ENCODE assay signal across 23 cellular contexts in the genomic region with DNA sequence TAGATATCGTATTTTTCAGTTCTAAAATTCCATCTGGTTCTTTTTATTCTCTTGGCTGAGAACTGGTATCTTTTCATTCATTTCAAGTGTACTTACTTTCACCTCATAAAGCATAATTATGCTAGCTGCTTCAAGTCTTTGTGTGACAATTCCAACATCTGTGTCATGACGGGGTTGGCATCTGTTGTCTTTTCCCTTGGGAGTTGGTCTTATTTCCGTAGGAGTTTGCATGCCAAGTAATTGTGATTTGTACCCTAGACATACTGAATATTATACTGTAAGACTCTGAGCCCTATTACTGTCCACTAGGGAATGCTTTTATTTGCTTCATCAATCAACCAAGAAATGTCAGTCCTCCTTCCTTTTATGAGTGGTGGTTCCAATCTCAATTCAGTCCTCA. TPM values are rescaled to one million over a fixed set of nuclear protein-coding genes. Genes with fewer than 3 reads are reported as not detected.
DNase-seq lines count a peak whose midpoint lies in the region; ATAC-seq and TF ChIP-seq lines count a peak whose summit lies in the region.
"Had no signal": no experiment of that assay in that cellular context is flagged by ENCODE, and none has a peak within 500 bp of the region (broad histone marks: within the 10 kb centered on the region; RNA-seq: fewer than 3 reads in every experiment).

No MANE protein-coding gene starts in this region.

- no peak overlapping the region for H3K27ac ChIP-seq in RWPE1
- H3K27ac ChIP-seq: ascending aorta, heart right ventricle, parathyroid adenoma, sigmoid colon, stomach had no signal

- POLR2A ChIA-PET in RWPE1 (lab: Yijun Ruan, JAX; ENCODE audit: low non-redundant PET), result no interaction called here

- peak overlapping the region; percentile 85 for H3K27ac Mint-ChIP-seq in glutamatergic neuron (ENCODE audit: unreplicated experiment)
- H3K27ac Mint-ChIP-seq: effector memory CD8-positive, alpha-beta T cell had no signal

- H3K36me3 Mint-ChIP-seq in glutamatergic neuron (ENCODE audit: unreplicated experiment), result peaks cover 8% of the 10 kb centered on the region
- H3K36me3 Mint-ChIP-seq: naive B cell had no signal

- H3K27me3 Mint-ChIP-seq in glutamatergic neuron (ENCODE audit: unreplicated experiment), result peaks cover 2% of the 10 kb centered on the region

- CTCF ChIA-PET in RWPE1 (lab: Yijun Ruan, JAX), result no interaction called here

- H3K4me3 Mint-ChIP-seq in glutamatergic neuron (ENCODE audit: unreplicated experiment), result no peak overlapping the region
- H3K4me3 Mint-ChIP-seq: effector memory CD8-positive, alpha-beta T cell had no signal

- H3K9me3 Mint-ChIP-seq in glutamatergic neuron (ENCODE audit: unreplicated experiment), result peaks cover 9% of the 10 kb centered on the region
- H3K9me3 Mint-ChIP-seq: effector memory CD8-positive, alpha-beta T cell had no signal

- TF ChIP-seq CTCF in glutamatergic neuron (IDR thresholded peaks at IDR 0.05; ENCODE audit: partially characterized antibody, unreplicated experiment) (no peak), RWPE1 (conservative IDR thresholded peaks at IDR 0.05; ENCODE audit: low read depth) (no peak)

- DNase-seq in DMS 273 (lab: John Stamatoyannopoulos, UW; ENCODE audit: unreplicated experiment), result peak; percentile 77
- DNase-seq in NCI-H446 (lab: John Stamatoyannopoulos, UW), result peak; percentile 33 to 85
- DNase-seq in glutamatergic neuron, result no peak
- DNase-seq in stimulated activated CD4-positive, alpha-beta T cell treated with anti-CD3 and anti-CD28 coated beads, Interleukin-1b, Interleukin-23, amount 100 ng/mL, for 48 hours, result no peak
- DNase-seq in RWPE1 (ENCODE audit: low spot score), result no peak
- DNase-seq: activated CD4-positive, alpha-beta T cell treated with anti-CD3 and anti-CD28 coated beads, Interleukin-2, amount 50 U/mL, for 4 hours; activated naive CD4-positive, alpha-beta T cell treated with Interleukin-2 at 50 U/mL for 16 hours; cerebellar nuclear complex; effector memory CD8-positive, alpha-beta T cell; heart right ventricle; MG63; naive B cell; NCI-H2107; sigmoid colon; stomach had no signal

- ATAC-seq in HG02623 (IDR thresholded peaks at IDR 0.05; ENCODE audit: unreplicated experiment) (peak; percentile 7), HG02852 (IDR thresholded peaks at IDR 0.05; ENCODE audit: unreplicated experiment) (no peak), GM18909 (IDR thresholded peaks at IDR 0.05; ENCODE audit: poor library complexity, unreplicated experiment) (no peak)
- ATAC-seq: effector memory CD8-positive, alpha-beta T cell; heart right ventricle had no signal

- peaks cover 8% of the 10 kb centered on the region for H3K4me1 Mint-ChIP-seq in glutamatergic neuron (ENCODE audit: low read depth, unreplicated experiment)

RNA-seq across cellular contexts. Expression of a gene that starts 24.6 kb away (rescaled TPM):
- total RNA-seq in glutamatergic neuron (ENCODE audit: unreplicated experiment), result 40.6 TPM

RNA-seq across cellular contexts. Expression of a gene that starts 24.9 kb away (rescaled TPM):
- total RNA-seq in glutamatergic neuron (ENCODE audit: unreplicated experiment), result not detected
- total RNA-seq: ascending aorta, fibroblast of lung, heart right ventricle, lung microvascular endothelial cell, sigmoid colon, stomach, urinary bladder had no signal

RNA-seq across cellular contexts. Expression of a gene that starts 31.3 kb away (rescaled TPM):
- total RNA-seq in glutamatergic neuron (ENCODE audit: unreplicated experiment), result not detected
- total RNA-seq: ascending aorta, fibroblast of lung, lung microvascular endothelial cell, sigmoid colon, stomach had no signal

RNA-seq across cellular contexts. Expression of a gene that starts 55.8 kb away (rescaled TPM):
- 0.17 TPM for total RNA-seq in glutamatergic neuron (ENCODE audit: unreplicated experiment)

Comparison
In these comparisons a context has a peak if more than half of its experiments do, and no peak if none do; other contexts are left out.
1. DNase-seq: peak in DMS 273 (single experiment) and NCI-H446 (2 of 2); none in glutamatergic neuron (single experiment), stimulated activated CD4-positive, alpha-beta T cell treated with anti-CD3 and anti-CD28 coated beads, Interleukin-1b, Interleukin-23, amount 100 ng/mL, for 48 hours (single experiment) and RWPE1 (single experiment).